Comparison of ENCODE assay signal across 20 cellular contexts in genomic region chr14:67735361-67735921, GRCh38. TPM values are rescaled to one million over a fixed set of nuclear protein-coding genes. Genes with fewer than 3 reads are reported as not detected.
DNase-seq lines count a peak whose midpoint lies in the region; ATAC-seq, FAIRE-seq and TF ChIP-seq lines count a peak whose summit lies in the region.
"Had no signal": no experiment of that assay in that cellular context is flagged by ENCODE, and none has a peak within 500 bp of the region (broad histone marks: within the 10 kb centered on the region; RNA-seq: fewer than 3 reads in every experiment).

No MANE protein-coding gene starts in this region.

- no peak overlapping the region for H3K4me2 ChIP-seq in GM23338
- H3K4me2 ChIP-seq: A549, KMS-11 had no signal

- no peak for ATAC-seq in GM23338
- peak; percentile 79 to 90 for ATAC-seq in right cardiac atrium
- ATAC-seq: A549 had no signal

- no peak overlapping the region for H3K4me3 Mint-ChIP-seq in GM23338

- H3K27ac Mint-ChIP-seq in GM23338: no peak overlapping the region

- no peaks in the 10 kb centered on the region for H4K20me1 ChIP-seq in GM23338 (replicated peaks; ENCODE audit: insufficient read depth)

- in situ Hi-C loops in KBM-7 (cut with MboI; ENCODE audit: low pct_unique_long_range_greater_than_20kb, low sequenced_read_pairs): no loop called here

- H3K27ac ChIP-seq in GM23338 (ENCODE audit: low read depth) (no peak overlapping the region), right cardiac atrium (ENCODE audit: low read length) (no peak overlapping the region), skeletal muscle tissue (ENCODE audit: low read depth, low read length) (peak overlapping the region; percentile 41)
- H3K27ac ChIP-seq: KMS-11, Peyer's patch had no signal

- WGBS in right cardiac atrium: 54% methylated on average over 8 of the region's 8 CpGs

- no peak overlapping the region for H3K9ac ChIP-seq in skeletal muscle tissue (ENCODE audit: low read depth in 1 of 3, low read length in 3 of 3)
- H3K9ac ChIP-seq: KMS-11 had no signal

- H3K4me3 ChIP-seq in GM23338: no peak overlapping the region
- H3K4me3 ChIP-seq in right cardiac atrium (ENCODE audit: low read length): no peak overlapping the region
- H3K4me3 ChIP-seq in skeletal muscle tissue (ENCODE audit: low read length in 3 of 3): peak overlapping the region in 2 of 3 donors; percentile 2 to 35
- H3K4me3 ChIP-seq: A549, Peyer's patch had no signal

- H3K36me3 ChIP-seq in GM23338 (ENCODE audit: insufficient read depth) (no peaks in the 10 kb centered on the region), skeletal muscle tissue (ENCODE audit: control insufficient read depth in 3 of 3, insufficient read depth in 3 of 3, low read length in 3 of 3) (no peaks in the 10 kb centered on the region)
- H3K36me3 ChIP-seq: BE2C, Peyer's patch had no signal

- peaks cover 13% of the 10 kb centered on the region for H3K4me1 Mint-ChIP-seq in GM23338

- intact Hi-C loops in right cardiac atrium (cut with DNase I): no loop called here

- H3K9me3 ChIP-seq in right cardiac atrium (ENCODE audit: control insufficient read depth, low read length): no peaks in the 10 kb centered on the region
- H3K9me3 ChIP-seq in skeletal muscle tissue (ENCODE audit: control insufficient read depth in 3 of 3, low read length in 3 of 3): no peaks in the 10 kb centered on the region
- H3K9me3 ChIP-seq: A549, BE2C, Peyer's patch had no signal

- no peak for FAIRE-seq in GM12892 (lab: Jason Lieb, UNC)
- FAIRE-seq: A549, D721Med had no signal

- no peaks in the 10 kb centered on the region for H3K9me3 Mint-ChIP-seq in GM23338

- no peaks in the 10 kb centered on the region for H3K79me2 ChIP-seq in GM23338 (replicated peaks; ENCODE audit: insufficient read depth)

- no peak for TF ChIP-seq POLR2A in GM12892 (IDR thresholded peaks at IDR 0.05; ENCODE audit: low read depth, low read length)

- no peaks in the 10 kb centered on the region for H3K27me3 ChIP-seq in GM23338 (ENCODE audit: insufficient read depth)
- H3K27me3 ChIP-seq in right cardiac atrium (ENCODE audit: control insufficient read depth, insufficient read depth): no peaks in the 10 kb centered on the region
- no peaks in the 10 kb centered on the region for H3K27me3 ChIP-seq in skeletal muscle tissue (ENCODE audit: control insufficient read depth in 3 of 3, insufficient read depth in 3 of 3, low read length in 3 of 3)
- H3K27me3 ChIP-seq: BE2C, Peyer's patch had no signal

- peaks cover 2% of the 10 kb centered on the region for H3K27me3 Mint-ChIP-seq in GM23338 (ENCODE audit: insufficient read depth, low read depth, poor library complexity)

- DNase-seq in GM23338 (ENCODE audit: low spot score): no peak
- peak; percentile 1 to 55 for DNase-seq in dermis microvascular lymphatic vessel endothelial cell (ENCODE audit: low read depth in 2 of 2)
- DNase-seq in right cardiac atrium: peak in 2 of 3 donors; percentile 34 to 65
- DNase-seq in GM12892 (ENCODE audit: insufficient read length): no peak
- DNase-seq in DMS114 treated with DMSO at 0.1 percent for 48 hours (lab: John Stamatoyannopoulos, UW; ENCODE audit: unreplicated experiment): no peak
- DNase-seq in KBM-7: no peak
- DNase-seq: BE2C, DMS79, NCI-H1105, NCI-H146, NCI-H2029, NCI-H2227 treated with DMSO at 0.1 percent for 48 hours, NCI-H510A treated with DMSO at 0.1 percent for 48 hours, NCI-H774, Peyer's patch had no signal

- H3F3A ChIP-seq in GM23338 (replicated peaks; ENCODE audit: low read depth): no peaks in the 10 kb centered on the region

- TF ChIP-seq CTCF in GM23338 (conservative IDR thresholded peaks at IDR 0.05; ENCODE audit: low read depth in 2 of 2): no peak

- H3K36me3 Mint-ChIP-seq in GM23338 (ENCODE audit: low read depth): no peaks in the 10 kb centered on the region

- H2AFZ ChIP-seq in GM23338: peak overlapping the region; percentile 40; the same call in 1 of the 2 replicates

- H3K4me1 ChIP-seq in GM23338 (ENCODE audit: insufficient read depth) (0 out of 2 replicates have a peak, but pooled peaks cover 3% of the 10 kb centered on the region), right cardiac atrium (ENCODE audit: control insufficient read depth, insufficient read depth, low read length) (peaks cover 6% of the 10 kb centered on the region), skeletal muscle tissue (ENCODE audit: control insufficient read depth in 3 of 3, insufficient read depth in 3 of 3, low read length in 3 of 3) (peaks cover 21 to 27% (median 22%) of the 10 kb centered on the region in 3 donors)
- H3K4me1 ChIP-seq: BE2C, Peyer's patch had no signal

- H3K9me2 ChIP-seq in GM23338 (ENCODE audit: insufficient read depth): no peaks in the 10 kb centered on the region

TF ChIP-seq in GM23338, 12 proteins besides CTCF, POLR2A, EP300 and RAD21 (continues in another document):
- no peak for TF ChIP-seq ZNF331 (CRISPR knock-in tag; IDR thresholded peaks at IDR 0.05; ENCODE audit: low read depth)
- TF ChIP-seq POLR2AphosphoS5 (IDR thresholded peaks at IDR 0.05; ENCODE audit: low read depth): no peak
- TF ChIP-seq ETS1 (IDR thresholded peaks at IDR 0.05): no peak

RNA-seq across cellular contexts. Expression of gene RDH12, which starts 33.8 kb away (rescaled TPM):
- 0.28 and 0.54 TPM in 2 replicates for total RNA-seq in GM23338 (2014; rRNA removed; shearing (Covaris generic))
- 1.6 and 1.7 TPM in 2 replicates for polyA plus RNA-seq in GM23338 (2016; fragmentation: Nextera tagmentation; extraction: Ambion mirVana)
- not detected in 2 replicates for total RNA-seq in dermis microvascular lymphatic vessel endothelial cell
- not detected for total RNA-seq in right cardiac atrium
- polyA plus RNA-seq in right cardiac atrium: not detected
- 0.52 TPM for total RNA-seq in skeletal muscle tissue
- polyA plus RNA-seq in GM12892 (2012; ENCODE audit: missing spikeins): not detected
- total RNA-seq: OCI-LY7, Peyer's patch had no signal

RNA-seq across cellular contexts. Expression of gene RDH11, which starts 39.9 kb away (rescaled TPM):
- total RNA-seq in GM23338 (2014; rRNA removed; shearing (Covaris generic)): 139 and 142 TPM in 2 replicates
- 83.5 and 95.2 TPM in 2 replicates for polyA plus RNA-seq in GM23338 (2016; fragmentation: Nextera tagmentation; extraction: Ambion mirVana)
- total RNA-seq in dermis microvascular lymphatic vessel endothelial cell: 77.0 and 84.6 TPM in 2 replicates
- 10 to 100 TPM; 17.5 to 21.5 (median 19.8) TPM for total RNA-seq in right cardiac atrium
- polyA plus RNA-seq in right cardiac atrium: 18.1 TPM
- total RNA-seq in skeletal muscle tissue: 35.5 TPM
- 45.1 TPM for polyA plus RNA-seq in GM12892 (2012; ENCODE audit: missing spikeins)

Comparison
In these comparisons a context has a peak if more than half of its experiments do, and no peak if none do; other contexts are left out.
1. DNase-seq: peak in dermis microvascular lymphatic vessel endothelial cell (2 of 2) and right cardiac atrium (2 of 3); none in GM23338 (single experiment), GM12892 (single experiment), DMS114 treated with DMSO at 0.1 percent for 48 hours (single experiment) and KBM-7 (single experiment).
2. H3K4me3 ChIP-seq: peak in skeletal muscle tissue (2 of 3); none in GM23338 (single experiment) and right cardiac atrium (single experiment).